ENCODE assay signal across 32 cellular contexts in the genomic region with DNA sequence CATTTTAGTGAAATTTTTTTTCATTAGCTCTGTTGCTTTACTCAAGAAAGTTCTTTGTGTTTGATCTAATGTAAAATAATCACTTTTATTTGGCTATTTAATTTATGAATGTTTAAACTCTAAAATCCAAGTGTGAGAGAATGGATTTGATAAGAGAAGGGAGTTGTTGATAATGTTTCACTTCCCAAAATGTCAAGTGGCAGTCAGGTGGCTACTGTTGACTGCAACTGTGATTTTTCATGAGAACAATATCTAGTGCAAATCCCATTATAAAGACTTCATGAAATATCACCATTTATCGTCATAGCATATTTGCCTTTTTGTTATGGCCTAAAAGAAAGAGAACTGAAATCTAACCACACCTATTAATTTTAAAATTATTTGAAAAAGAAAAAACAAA.
"Had no signal": no experiment of that assay in that cellular context is flagged by ENCODE, and none has a peak within 500 bp of the region (broad histone marks: within the 10 kb centered on the region; RNA-seq: fewer than 3 reads in every experiment).

No MANE protein-coding gene starts in this region.

- H3K27ac Mint-ChIP-seq: activated CD4-positive, alpha-beta memory T cell treated with anti-CD3 and anti-CD28 coated beads for 36 hours; activated CD4-positive, alpha-beta T cell treated with anti-CD3 and anti-CD28 coated beads for 36 hours; activated CD4-positive, alpha-beta T cell treated with anti-CD3 and anti-CD28 coated beads, Interleukin-2, amount 10 ng/mL, durations not matched to agents 24 days and 14 days; activated CD8-positive, alpha-beta memory T cell treated with anti-CD3 and anti-CD28 coated beads, Interleukin-2, amount 10 ng/mL, durations not matched to agents 7 days and 5 days; activated CD8-positive, alpha-beta T cell treated with anti-CD3 and anti-CD28 coated beads, Interleukin-2, amount 10 ng/mL, durations not matched to agents 7 days and 5 days; activated naive CD4-positive, alpha-beta T cell treated with anti-CD3 and anti-CD28 coated beads for 36 hours; activated naive CD4-positive, alpha-beta T cell treated with anti-CD3 and anti-CD28 coated beads, Interleukin-2, amount 50 U/mL, for 24 hours; activated naive CD8-positive, alpha-beta T cell treated with anti-CD3 and anti-CD28 coated beads for 36 hours; activated naive CD8-positive, alpha-beta T cell treated with anti-CD3 and anti-CD28 coated beads, Interleukin-2, amount 50 U/mL, for 24 hours; activated T-helper 1 cell treated with anti-CD3 and anti-CD28 coated beads, Interleukin-12 subunit alpha, Interleukin-12 subunit beta, Interleukin-2, Interleukin-4 antibody, amounts not matched to agents 30 ng/mL and 10 ng/mL and 1 ng/mL, durations not matched to agents 14 hours and 24 hours and 36 hours; activated T-helper 2 cell treated with anti-CD3 and anti-CD28 coated beads, Interferon-gamma antibody, Interleukin-2, Interleukin-4, amounts not matched to agents 10 μg/mL and 5 μg/mL and 100 μg/mL, durations not matched to agents 14 hours and 24 hours and 36 hours; dendritic cell treated with granulocyte-macrophage colony-stimulating factor and Interleukin-4, amounts not matched to agents 40 ng/mL and 50 ng/mL, for 4 days; endodermal cell had no signal

- H3K36me3 ChIP-seq: ascending aorta, brain microvascular endothelial cell, esophagus muscularis mucosa, gastroesophageal sphincter, heart right ventricle had no signal

- H3K27me3 ChIP-seq: ascending aorta, brain microvascular endothelial cell, esophagus muscularis mucosa, foreskin keratinocyte, gastroesophageal sphincter, heart right ventricle had no signal

- H3K9me3 ChIP-seq: ascending aorta, esophagus muscularis mucosa, gastroesophageal sphincter, heart right ventricle had no signal

- DNase-seq: activated CD4-positive, alpha-beta memory T cell treated with anti-CD3 and anti-CD28 coated beads for 36 hours; activated CD4-positive, alpha-beta T cell treated with anti-CD3 and anti-CD28 coated beads for 36 hours; activated CD4-positive, alpha-beta T cell treated with anti-CD3 and anti-CD28 coated beads, Interleukin-2, amount 10 ng/mL, durations not matched to agents 24 days and 14 days; activated CD4-positive, CD25-positive, alpha-beta regulatory T cell; activated CD4-positive, CD25-positive, alpha-beta regulatory T cell treated with anti-CD3 and anti-CD28 coated beads, Interleukin-2, amount 50 U/mL, for 72 hours; activated CD8-positive, alpha-beta memory T cell treated with anti-CD3 and anti-CD28 coated beads, Interleukin-2, amount 10 ng/mL, durations not matched to agents 7 days and 5 days; activated CD8-positive, alpha-beta memory T cell treated with anti-CD3 and anti-CD28 coated beads, Interleukin-2, amount 50 U/mL, for 4 hours; activated CD8-positive, alpha-beta T cell treated with anti-CD3 and anti-CD28 coated beads, Interleukin-2, amount 10 ng/mL, durations not matched to agents 7 days and 5 days; activated effector memory CD4-positive, alpha-beta T cell treated with anti-CD3 and anti-CD28 coated beads, Interleukin-2, amount 50 U/mL, for 16 hours; activated naive CD4-positive, alpha-beta T cell treated with anti-CD3 and anti-CD28 coated beads for 36 hours; activated naive CD8-positive, alpha-beta T cell treated with anti-CD3 and anti-CD28 coated beads for 36 hours; activated naive CD8-positive, alpha-beta T cell treated with anti-CD3 and anti-CD28 coated beads, Interleukin-2, amount 50 U/mL, for 24 hours; activated T-cell treated with anti-CD3 and anti-CD28 coated beads, Interleukin-2, amount 50 U/mL, for 1 hour; activated T-cell treated with anti-CD3 and anti-CD28 coated beads, Interleukin-2, amount 50 U/mL, for 48 hours; brain microvascular endothelial cell; dorsolateral prefrontal cortex; effector memory CD4-positive, alpha-beta T cell; endodermal cell; erythroblast; foreskin keratinocyte; heart right ventricle; T-helper 2 cell had no signal

- H3K9me3 Mint-ChIP-seq: activated CD4-positive, alpha-beta memory T cell treated with anti-CD3 and anti-CD28 coated beads for 36 hours; activated CD4-positive, alpha-beta T cell treated with anti-CD3 and anti-CD28 coated beads, Interleukin-2, amount 10 ng/mL, durations not matched to agents 24 days and 14 days; activated naive CD4-positive, alpha-beta T cell treated with anti-CD3 and anti-CD28 coated beads for 36 hours; activated naive CD4-positive, alpha-beta T cell treated with anti-CD3 and anti-CD28 coated beads, Interleukin-2, amount 50 U/mL, for 24 hours; activated naive CD8-positive, alpha-beta T cell treated with anti-CD3 and anti-CD28 coated beads for 36 hours; activated naive CD8-positive, alpha-beta T cell treated with anti-CD3 and anti-CD28 coated beads, Interleukin-2, amount 50 U/mL, for 24 hours; activated T-helper 1 cell treated with anti-CD3 and anti-CD28 coated beads, Interleukin-12 subunit alpha, Interleukin-12 subunit beta, Interleukin-2, Interleukin-4 antibody, amounts not matched to agents 30 ng/mL and 10 ng/mL and 1 ng/mL, durations not matched to agents 14 hours and 24 hours and 36 hours; activated T-helper 2 cell treated with anti-CD3 and anti-CD28 coated beads, Interferon-gamma antibody, Interleukin-2, Interleukin-4, amounts not matched to agents 10 μg/mL and 5 μg/mL and 100 μg/mL, durations not matched to agents 14 hours and 24 hours and 36 hours; central memory CD8-positive, alpha-beta T cell; endodermal cell had no signal

- FAIRE-seq: bronchial epithelial cell had no signal

- H3K4me3 ChIP-seq: ascending aorta, coronary artery, dorsolateral prefrontal cortex, esophagus muscularis mucosa, gastroesophageal sphincter, heart right ventricle had no signal

- H3K4me1 Mint-ChIP-seq: activated CD4-positive, alpha-beta T cell treated with anti-CD3 and anti-CD28 coated beads for 36 hours; activated CD4-positive, alpha-beta T cell treated with anti-CD3 and anti-CD28 coated beads, Interleukin-2, amount 10 ng/mL, durations not matched to agents 24 days and 14 days; activated CD8-positive, alpha-beta memory T cell treated with anti-CD3 and anti-CD28 coated beads, Interleukin-2, amount 10 ng/mL, durations not matched to agents 7 days and 5 days; activated naive CD4-positive, alpha-beta T cell treated with anti-CD3 and anti-CD28 coated beads, Interleukin-2, amount 50 U/mL, for 24 hours; activated naive CD8-positive, alpha-beta T cell treated with anti-CD3 and anti-CD28 coated beads for 36 hours; activated naive CD8-positive, alpha-beta T cell treated with anti-CD3 and anti-CD28 coated beads, Interleukin-2, amount 50 U/mL, for 24 hours; central memory CD8-positive, alpha-beta T cell; endodermal cell had no signal

- H3K27me3 Mint-ChIP-seq: activated naive CD8-positive, alpha-beta T cell treated with anti-CD3 and anti-CD28 coated beads, Interleukin-2, amount 50 U/mL, for 24 hours; central memory CD8-positive, alpha-beta T cell had no signal

- H3K27ac ChIP-seq: ascending aorta, coronary artery, dorsolateral prefrontal cortex, esophagus muscularis mucosa, foreskin keratinocyte, gastroesophageal sphincter, heart right ventricle had no signal

- H3K4me1 ChIP-seq: ascending aorta, foreskin keratinocyte, gastroesophageal sphincter, heart right ventricle had no signal

- H3K4me3 Mint-ChIP-seq: activated CD4-positive, alpha-beta memory T cell treated with anti-CD3 and anti-CD28 coated beads for 36 hours; activated CD4-positive, alpha-beta T cell treated with anti-CD3 and anti-CD28 coated beads for 36 hours; activated CD4-positive, alpha-beta T cell treated with anti-CD3 and anti-CD28 coated beads, Interleukin-2, amount 10 ng/mL, durations not matched to agents 24 days and 14 days; activated CD8-positive, alpha-beta memory T cell treated with anti-CD3 and anti-CD28 coated beads, Interleukin-2, amount 10 ng/mL, durations not matched to agents 7 days and 5 days; activated CD8-positive, alpha-beta T cell treated with anti-CD3 and anti-CD28 coated beads, Interleukin-2, amount 10 ng/mL, durations not matched to agents 7 days and 5 days; activated naive CD4-positive, alpha-beta T cell treated with anti-CD3 and anti-CD28 coated beads for 36 hours; activated naive CD4-positive, alpha-beta T cell treated with anti-CD3 and anti-CD28 coated beads, Interleukin-2, amount 50 U/mL, for 24 hours; activated naive CD8-positive, alpha-beta T cell treated with anti-CD3 and anti-CD28 coated beads for 36 hours; activated naive CD8-positive, alpha-beta T cell treated with anti-CD3 and anti-CD28 coated beads, Interleukin-2, amount 50 U/mL, for 24 hours; activated T-helper 1 cell treated with anti-CD3 and anti-CD28 coated beads, Interleukin-12 subunit alpha, Interleukin-12 subunit beta, Interleukin-2, Interleukin-4 antibody, amounts not matched to agents 30 ng/mL and 10 ng/mL and 1 ng/mL, durations not matched to agents 14 hours and 24 hours and 36 hours; central memory CD8-positive, alpha-beta T cell; dendritic cell treated with granulocyte-macrophage colony-stimulating factor and Interleukin-4, amounts not matched to agents 40 ng/mL and 50 ng/mL, for 4 days; endodermal cell had no signal

- H3K36me3 Mint-ChIP-seq: activated CD4-positive, alpha-beta memory T cell treated with anti-CD3 and anti-CD28 coated beads for 36 hours; activated CD8-positive, alpha-beta memory T cell treated with anti-CD3 and anti-CD28 coated beads, Interleukin-2, amount 10 ng/mL, durations not matched to agents 7 days and 5 days; activated naive CD4-positive, alpha-beta T cell treated with anti-CD3 and anti-CD28 coated beads, Interleukin-2, amount 50 U/mL, for 24 hours; activated naive CD8-positive, alpha-beta T cell treated with anti-CD3 and anti-CD28 coated beads for 36 hours had no signal
